In the genomic region with DNA sequence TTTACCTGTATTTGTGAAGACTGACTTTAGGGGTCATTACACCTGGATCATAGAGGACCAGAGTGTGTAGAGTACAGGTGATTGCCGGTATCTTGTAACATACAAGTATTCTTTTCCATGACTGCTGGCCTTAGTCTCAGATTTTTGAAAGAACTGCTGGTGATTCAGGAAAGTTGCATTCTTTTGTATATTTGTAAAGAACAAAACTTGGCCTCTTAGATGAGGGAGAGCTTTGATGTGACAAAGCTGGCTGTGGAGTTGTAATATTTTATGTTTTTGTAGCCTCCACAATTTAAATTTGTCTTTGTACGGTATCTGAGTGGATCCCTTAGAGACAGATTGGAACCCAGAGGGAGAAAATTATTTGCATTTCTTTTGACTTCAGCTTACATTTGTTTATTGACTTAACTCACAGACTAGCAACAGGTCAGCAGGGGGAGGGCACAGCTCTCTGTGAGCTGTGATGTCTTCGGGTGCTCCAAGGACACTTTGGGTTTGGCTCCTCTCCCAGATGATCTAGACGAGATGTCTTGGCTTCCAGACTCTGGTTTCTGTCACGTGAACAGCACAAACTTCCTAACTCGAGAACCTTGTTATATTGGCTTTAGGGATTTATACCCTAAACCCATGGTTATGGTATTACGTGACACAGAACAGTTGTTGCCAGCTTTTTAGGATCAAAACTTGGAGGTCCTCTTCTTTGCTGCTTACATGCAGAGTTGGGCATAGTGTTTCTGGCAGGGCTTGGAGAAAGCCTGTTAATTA, we compare ENCODE assay signal across 9 cellular contexts.
A peak's percentile ranks its signal among the peaks of the same experiment; 100 is the strongest.
DNase-seq lines count a peak whose midpoint lies in the region; ATAC-seq and TF ChIP-seq lines count a peak whose summit lies in the region.
"Had no signal": no experiment of that assay in that cellular context is flagged by ENCODE, and none has a peak within 500 bp of the region (broad histone marks: within the 10 kb centered on the region; RNA-seq: fewer than 3 reads in every experiment).

No MANE protein-coding gene starts in this region.

- peak; percentile 65 to 88 (median 76) for ATAC-seq in psoas muscle
- no peak for ATAC-seq in CD8-positive, alpha-beta T cell
- no peak for ATAC-seq in activated CD8-positive, alpha-beta T cell treated with anti-CD3 and anti-CD28 coated beads, Interleukin-2, amount 10 ng/mL, durations not matched to agents 7 days and 5 days

- WGBS in psoas muscle, 3 donors, result 16 to 22% (median 17%) methylated on average over 7 of the region's 7 CpGs

- POLR2A ChIA-PET in CD8-positive, alpha-beta T cell (lab: Charles Lee), result no interaction called here
- POLR2A ChIA-PET in activated CD8-positive, alpha-beta T cell treated with anti-CD3 and anti-CD28 coated beads, Interleukin-2, amount 10 ng/mL, durations not matched to agents 7 days and 5 days (lab: Charles Lee), result no interaction called here

- H4K20me1 ChIP-seq in OCI-LY3 (ENCODE audit: insufficient read depth, low read length), result peaks cover 43% of the 10 kb centered on the region; the same call in 1 of the 2 replicates

- peaks cover 23% of the 10 kb centered on the region for H3K79me2 ChIP-seq in OCI-LY3 (ENCODE audit: low read length)

- no peaks in the 10 kb centered on the region for H3K27me3 Mint-ChIP-seq in CD8-positive, alpha-beta T cell (ENCODE audit: low read depth)
- H3K27me3 Mint-ChIP-seq in activated CD8-positive, alpha-beta T cell treated with anti-CD3 and anti-CD28 coated beads, Interleukin-2, amount 10 ng/mL, durations not matched to agents 7 days and 5 days (ENCODE audit: low read depth), result no peaks in the 10 kb centered on the region
- H3K27me3 Mint-ChIP-seq: stimulated activated naive CD8-positive, alpha-beta T cell treated with anti-CD3 and anti-CD28 coated beads, Interleukin-15, Interleukin-2, amounts not matched to agents 100 ng/mL and 50 ng/mL, for 24 hours had no signal

- H2AFZ ChIP-seq in OCI-LY3 (ENCODE audit: low read depth, low read length), result no peak overlapping the region

- H3K9ac ChIP-seq in OCI-LY3 (ENCODE audit: low read length), result no peak overlapping the region

- H3K4me1 ChIP-seq in OCI-LY3 (ENCODE audit: low read length) (peaks cover 23% of the 10 kb centered on the region), psoas muscle (peaks cover 26% of the 10 kb centered on the region)
- no peaks in the 10 kb centered on the region for H3K4me1 ChIP-seq in CD8-positive, alpha-beta T cell (ENCODE audit: insufficient read depth, low read length)

- no peak for TF ChIP-seq CTCF in OCI-LY3 (IDR thresholded peaks at IDR 0.05; ENCODE audit: low read depth, low read length)
- peak; percentile 5 for TF ChIP-seq CTCF in psoas muscle (IDR thresholded peaks at IDR 0.05)
- no peak for TF ChIP-seq CTCF in CD8-positive, alpha-beta T cell (IDR thresholded peaks at IDR 0.05)

- H3K9me3 ChIP-seq in OCI-LY3 (ENCODE audit: insufficient read depth, low read length) (no peaks in the 10 kb centered on the region), psoas muscle (no peaks in the 10 kb centered on the region)
- H3K9me3 ChIP-seq in CD8-positive, alpha-beta T cell (ENCODE audit: low read length), result no peaks in the 10 kb centered on the region

- CTCF ChIA-PET in CD8-positive, alpha-beta T cell (lab: Charles Lee), result no interaction called here
- CTCF ChIA-PET in activated CD8-positive, alpha-beta T cell treated with anti-CD3 and anti-CD28 coated beads, Interleukin-2, amount 10 ng/mL, durations not matched to agents 7 days and 5 days (lab: Charles Lee), result no interaction called here

- no peak overlapping the region for H3K4me3 ChIP-seq in OCI-LY3 (ENCODE audit: low read length)
- no peak overlapping the region for H3K4me3 ChIP-seq in psoas muscle
- H3K4me3 ChIP-seq in CD8-positive, alpha-beta T cell (ENCODE audit: low read depth, low read length), result no peak overlapping the region

- H3K36me3 ChIP-seq in OCI-LY3 (replicated peaks; ENCODE audit: low read depth, low read length), result peaks cover 3% of the 10 kb centered on the region
- H3K36me3 ChIP-seq in psoas muscle (ENCODE audit: insufficient read depth in 1 of 2, low read depth in 1 of 2), result no peaks in the 10 kb centered on the region
- no peaks in the 10 kb centered on the region for H3K36me3 ChIP-seq in CD8-positive, alpha-beta T cell (ENCODE audit: insufficient read depth, low read length)

- no peaks in the 10 kb centered on the region for H3K36me3 Mint-ChIP-seq in CD8-positive, alpha-beta T cell
- peaks cover 6% of the 10 kb centered on the region for H3K36me3 Mint-ChIP-seq in activated CD8-positive, alpha-beta T cell treated with anti-CD3 and anti-CD28 coated beads, Interleukin-2, amount 10 ng/mL, durations not matched to agents 7 days and 5 days (ENCODE audit: low read depth)

- H3K27ac ChIP-seq in OCI-LY3 (ENCODE audit: low read length), result no peak overlapping the region
- peak overlapping the region; percentile 59 for H3K27ac ChIP-seq in psoas muscle
- H3K27ac ChIP-seq in CD8-positive, alpha-beta T cell (ENCODE audit: low read depth, low read length), result no peak overlapping the region

- no peak overlapping the region for H3K4me3 Mint-ChIP-seq in CD8-positive, alpha-beta T cell
- no peak overlapping the region for H3K4me3 Mint-ChIP-seq in activated CD8-positive, alpha-beta T cell treated with anti-CD3 and anti-CD28 coated beads, Interleukin-2, amount 10 ng/mL, durations not matched to agents 7 days and 5 days
- H3K4me3 Mint-ChIP-seq: stimulated activated naive CD8-positive, alpha-beta T cell treated with anti-CD3 and anti-CD28 coated beads, Interleukin-15, Interleukin-2, amounts not matched to agents 100 ng/mL and 50 ng/mL, for 24 hours had no signal

- DNase-seq in GM04503 (ENCODE audit: low read depth) (peak; percentile 96), fibroblast of gingiva (ENCODE audit: low read depth) (peak; percentile 98), psoas muscle (peak; percentile 46 to 69), occipital lobe (lab: John Stamatoyannopoulos, UW) (no peak), NOMO-1 (lab: John Stamatoyannopoulos, UW; ENCODE audit: unreplicated experiment in 2 of 2) (no peak)
- no peak for DNase-seq in CD8-positive, alpha-beta T cell
- DNase-seq in activated CD8-positive, alpha-beta T cell treated with anti-CD3 and anti-CD28 coated beads, Interleukin-2, amount 10 ng/mL, durations not matched to agents 7 days and 5 days, result no peak

- no peaks in the 10 kb centered on the region for H3K4me1 Mint-ChIP-seq in CD8-positive, alpha-beta T cell (ENCODE audit: low read depth)
- peaks cover 3% of the 10 kb centered on the region for H3K4me1 Mint-ChIP-seq in activated CD8-positive, alpha-beta T cell treated with anti-CD3 and anti-CD28 coated beads, Interleukin-2, amount 10 ng/mL, durations not matched to agents 7 days and 5 days (ENCODE audit: low read depth)

- no peaks in the 10 kb centered on the region for H3K27me3 ChIP-seq in OCI-LY3 (ENCODE audit: low read depth, low read length)
- H3K27me3 ChIP-seq in psoas muscle (ENCODE audit: insufficient read depth in 3 of 3, low read length in 2 of 3), result no peaks in the 10 kb centered on the region
- H3K27me3 ChIP-seq in CD8-positive, alpha-beta T cell (ENCODE audit: insufficient read depth, low read length), result no peaks in the 10 kb centered on the region

- intact Hi-C loops in psoas muscle (cut with DNase I), result no loop called here
- intact Hi-C loops in CD8-positive, alpha-beta T cell (cut with DNase I, micrococcal nuclease), result no loop called here

- H3K9me3 Mint-ChIP-seq in CD8-positive, alpha-beta T cell, result no peaks in the 10 kb centered on the region
- no peaks in the 10 kb centered on the region for H3K9me3 Mint-ChIP-seq in activated CD8-positive, alpha-beta T cell treated with anti-CD3 and anti-CD28 coated beads, Interleukin-2, amount 10 ng/mL, durations not matched to agents 7 days and 5 days (ENCODE audit: insufficient read depth)
- H3K9me3 Mint-ChIP-seq: stimulated activated naive CD8-positive, alpha-beta T cell treated with anti-CD3 and anti-CD28 coated beads, Interleukin-15, Interleukin-2, amounts not matched to agents 100 ng/mL and 50 ng/mL, for 24 hours had no signal

- H3K4me2 ChIP-seq in OCI-LY3 (ENCODE audit: low read length), result peak overlapping the region; percentile 39

- no peak overlapping the region for H3K27ac Mint-ChIP-seq in CD8-positive, alpha-beta T cell
- no peak overlapping the region for H3K27ac Mint-ChIP-seq in activated CD8-positive, alpha-beta T cell treated with anti-CD3 and anti-CD28 coated beads, Interleukin-2, amount 10 ng/mL, durations not matched to agents 7 days and 5 days
- H3K27ac Mint-ChIP-seq: stimulated activated naive CD8-positive, alpha-beta T cell treated with anti-CD3 and anti-CD28 coated beads, Interleukin-15, Interleukin-2, amounts not matched to agents 100 ng/mL and 50 ng/mL, for 24 hours had no signal

Comparison
In these comparisons a context has a peak if more than half of its experiments do, and no peak if none do; other contexts are left out.
1. DNase-seq: peak in GM04503 (single experiment), fibroblast of gingiva (single experiment) and psoas muscle (2 of 2); none in CD8-positive, alpha-beta T cell (0 of 7), activated CD8-positive, alpha-beta T cell treated with anti-CD3 and anti-CD28 coated beads, Interleukin-2, amount 10 ng/mL, durations not matched to agents 7 days and 5 days (single experiment), occipital lobe (single experiment) and NOMO-1 (0 of 2).
2. ATAC-seq: peak in psoas muscle (4 of 4); none in CD8-positive, alpha-beta T cell (single experiment) and activated CD8-positive, alpha-beta T cell treated with anti-CD3 and anti-CD28 coated beads, Interleukin-2, amount 10 ng/mL, durations not matched to agents 7 days and 5 days (single experiment).